1 cellular context compared by ENCODE assay signal in genomic region chr3:182609575-182610156, GRCh38.
TF ChIP-seq lines count a peak whose summit lies in the region.

No MANE protein-coding gene starts in this region.

TF ChIP-seq in WTC11, 78 proteins besides CTCF, POLR2A, EP300 and RAD21 (continued from another document):
- TF ChIP-seq AFF4 (CRISPR knock-in tag; IDR thresholded peaks at IDR 0.05; ENCODE audit: borderline replicate concordance) (no peak), ZBTB43 (CRISPR knock-in tag; IDR thresholded peaks at IDR 0.05) (no peak)
